11 cellular contexts compared by ENCODE assay signal in genomic region chr21:41396452-41397107, GRCh38. TPM values are rescaled to one million over a fixed set of nuclear protein-coding genes. Genes with fewer than 3 reads are reported as not detected.
A peak's percentile ranks its signal among the peaks of the same experiment; 100 is the strongest.
DNase-seq lines count a peak whose midpoint lies in the region; ATAC-seq and TF ChIP-seq lines count a peak whose summit lies in the region.
"Had no signal": no experiment of that assay in that cellular context is flagged by ENCODE, and none has a peak within 500 bp of the region (broad histone marks: within the 10 kb centered on the region; RNA-seq: fewer than 3 reads in every experiment).

No MANE protein-coding gene starts in this region.

- H3K27me3 Mint-ChIP-seq in WTC11 (ENCODE audit: low read depth), result no peaks in the 10 kb centered on the region; the same call in 1 of the 2 replicates
- H3K27me3 Mint-ChIP-seq in stimulated activated memory B cell treated with anti-CD40 and anti-IgM and Interleukin-4, amounts not matched to agents 10 μg/mL and 1 μg/mL and 100 μg/mL, for 72 hours, result no peaks in the 10 kb centered on the region
- H3K27me3 Mint-ChIP-seq in osteocyte (ENCODE audit: unreplicated experiment), result peaks cover 51% of the 10 kb centered on the region

- H3K4me3 Mint-ChIP-seq in WTC11 (no peak overlapping the region), osteocyte (ENCODE audit: unreplicated experiment) (no peak overlapping the region)
- H3K4me3 Mint-ChIP-seq in stimulated activated memory B cell treated with anti-CD40 and anti-IgM and Interleukin-4, amounts not matched to agents 10 μg/mL and 1 μg/mL and 100 μg/mL, for 72 hours, result no peak overlapping the region

- H3K27ac Mint-ChIP-seq in WTC11 (no peak overlapping the region), osteocyte (ENCODE audit: unreplicated experiment) (no peak overlapping the region)
- H3K27ac Mint-ChIP-seq in stimulated activated memory B cell treated with anti-CD40 and anti-IgM and Interleukin-4, amounts not matched to agents 10 μg/mL and 1 μg/mL and 100 μg/mL, for 72 hours, result peak overlapping the region; percentile 45

- POLR2A ChIA-PET in WTC11 (lab: Charles Lee) (interaction anchor here (0.7 kb wide), 1 partner anchor 13 kb away, joined by 3 read pairs; no protein-coding TSS in a partner anchor), HEK293T (lab: Yijun Ruan, JAX) (no interaction called here)

- TF ChIP-seq CTCF in WTC11 (IDR thresholded peaks at IDR 0.05), result no peak
- TF ChIP-seq CTCF in osteocyte (IDR thresholded peaks at IDR 0.05), result no peak
- no peak for TF ChIP-seq CTCF in BE2C (IDR thresholded peaks at IDR 0.05; ENCODE audit: low read depth, low read length)

- H3K9me3 Mint-ChIP-seq in WTC11 (peaks cover 11% of the 10 kb centered on the region), osteocyte (ENCODE audit: unreplicated experiment) (no peaks in the 10 kb centered on the region)
- H3K9me3 Mint-ChIP-seq in stimulated activated memory B cell treated with anti-CD40 and anti-IgM and Interleukin-4, amounts not matched to agents 10 μg/mL and 1 μg/mL and 100 μg/mL, for 72 hours, result no peaks in the 10 kb centered on the region

- H3K36me3 ChIP-seq in BE2C, result no peaks in the 10 kb centered on the region

- H3K4me3 ChIP-seq in BE2C (ENCODE audit: low read depth, low read length), result no peak overlapping the region

- no peaks in the 10 kb centered on the region for H3K27me3 ChIP-seq in BE2C

- H3K36me3 Mint-ChIP-seq in WTC11 (no peaks in the 10 kb centered on the region), osteocyte (ENCODE audit: unreplicated experiment) (no peaks in the 10 kb centered on the region)
- peaks cover 73% of the 10 kb centered on the region for H3K36me3 Mint-ChIP-seq in stimulated activated memory B cell treated with anti-CD40 and anti-IgM and Interleukin-4, amounts not matched to agents 10 μg/mL and 1 μg/mL and 100 μg/mL, for 72 hours

- DNase-seq in KG1 (lab: John Stamatoyannopoulos, UW) (peak; percentile 32), WTC11 (ENCODE audit: low spot score) (no peak), islet precursor cell (peak; percentile 83), osteocyte (ENCODE audit: extremely low spot score, unreplicated experiment) (no peak), HEK293T (ENCODE audit: extremely low spot score) (no peak), BE2C (no peak)
- no peak for DNase-seq in activated CD8-positive, alpha-beta memory T cell treated with anti-CD3 and anti-CD28 coated beads, Interleukin-2, amount 50 U/mL, for 48 hours
- DNase-seq: NCI-H1092, retina had no signal

- no peaks in the 10 kb centered on the region; the same call in 1 of the 2 replicates for H3K9me3 ChIP-seq in BE2C

- H3K4me1 Mint-ChIP-seq in WTC11, result peaks cover 16% of the 10 kb centered on the region
- H3K4me1 Mint-ChIP-seq in stimulated activated memory B cell treated with anti-CD40 and anti-IgM and Interleukin-4, amounts not matched to agents 10 μg/mL and 1 μg/mL and 100 μg/mL, for 72 hours, result peaks cover 15% of the 10 kb centered on the region
- H3K4me1 Mint-ChIP-seq in osteocyte (ENCODE audit: unreplicated experiment), result no peaks in the 10 kb centered on the region

- H3K4me1 ChIP-seq in BE2C, result no peaks in the 10 kb centered on the region

- peak; percentile 80 for ATAC-seq in WTC11
- no peak for ATAC-seq in stimulated activated memory B cell treated with anti-CD40 and anti-IgM and Interleukin-4, amounts not matched to agents 10 μg/mL and 1 μg/mL and 100 μg/mL, for 72 hours

- CTCF ChIA-PET in WTC11 (lab: Charles Lee), result interaction anchor here (1.0 to 1.9 kb wide), 6 partner anchors 15 to 113 kb away, joined by 3 to 10 read pairs (median 4); no protein-coding TSS in a partner anchor
- CTCF ChIA-PET in HEK293T (lab: Yijun Ruan, JAX), result no interaction called here

TF ChIP-seq in WTC11, 78 proteins besides CTCF, POLR2A, EP300 and RAD21:
- no peak for TF ChIP-seq ETV6 (CRISPR knock-in tag; IDR thresholded peaks at IDR 0.05)
- no peak for TF ChIP-seq MLX (CRISPR knock-in tag; IDR thresholded peaks at IDR 0.05)
- no peak for TF ChIP-seq ZNF671 (CRISPR knock-in tag; IDR thresholded peaks at IDR 0.05)
- TF ChIP-seq FOXP1 (CRISPR knock-in tag; IDR thresholded peaks at IDR 0.05; ENCODE audit: borderline replicate concordance), result no peak
- TF ChIP-seq ESRRA (CRISPR knock-in tag; IDR thresholded peaks at IDR 0.05; ENCODE audit: borderline replicate concordance), result no peak

TF ChIP-seq in HEK293T, 16 proteins besides CTCF, POLR2A, EP300 and RAD21:
- no peak for TF ChIP-seq ELF4 (IDR thresholded peaks at IDR 0.05)
- TF ChIP-seq LEF1 (IDR thresholded peaks at IDR 0.05; ENCODE audit: borderline replicate concordance), result no peak
- no peak for TF ChIP-seq SP1 (IDR thresholded peaks at IDR 0.05)
- TF ChIP-seq ARNT (IDR thresholded peaks at IDR 0.05), result no peak
- TF ChIP-seq FOXA1 (IDR thresholded peaks at IDR 0.05), result no peak
- TF ChIP-seq TARDBP (IDR thresholded peaks at IDR 0.05), result no peak
- TF ChIP-seq HDGF (IDR thresholded peaks at IDR 0.05; ENCODE audit: borderline replicate concordance), result no peak
- no peak for TF ChIP-seq CTBP1 (IDR thresholded peaks at IDR 0.05; ENCODE audit: borderline replicate concordance)
- TF ChIP-seq, protein P1, sequence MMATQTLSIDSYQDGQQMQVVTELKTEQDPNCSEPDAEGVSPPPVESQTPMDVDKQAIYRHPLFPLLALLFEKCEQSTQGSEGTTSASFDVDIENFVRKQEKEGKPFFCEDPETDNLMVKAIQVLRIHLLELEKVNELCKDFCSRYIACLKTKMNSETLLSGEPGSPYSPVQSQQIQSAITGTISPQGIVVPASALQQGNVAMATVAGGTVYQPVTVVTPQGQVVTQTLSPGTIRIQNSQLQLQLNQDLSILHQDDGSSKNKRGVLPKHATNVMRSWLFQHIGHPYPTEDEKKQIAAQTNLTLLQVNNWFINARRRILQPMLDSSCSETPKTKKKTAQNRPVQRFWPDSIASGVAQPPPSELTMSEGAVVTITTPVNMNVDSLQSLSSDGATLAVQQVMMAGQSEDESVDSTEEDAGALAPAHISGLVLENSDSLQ (IDR thresholded peaks at IDR 0.05), result no peak
- TF ChIP-seq NFRKB (IDR thresholded peaks at IDR 0.05), result no peak
- no peak for TF ChIP-seq L3MBTL2 (conservative IDR thresholded peaks at IDR 0.05)
- TF ChIP-seq SUZ12 (IDR thresholded peaks at IDR 0.05), result no peak
- no peak for TF ChIP-seq FOXK2 (IDR thresholded peaks at IDR 0.05)
- TF ChIP-seq FOXM1 (IDR thresholded peaks at IDR 0.05; ENCODE audit: borderline replicate concordance), result no peak
- no peak for TF ChIP-seq BHLHE40 (IDR thresholded peaks at IDR 0.05; ENCODE audit: borderline replicate concordance)
- no peak for TF ChIP-seq ZNF384 (IDR thresholded peaks at IDR 0.05)

RNA-seq across cellular contexts. Expression of gene MX1, which starts 29.5 kb away (rescaled TPM):
- total RNA-seq in WTC11 (2021), result 3.6 to 4.6 TPM (median 4.0 TPM) in 3 replicates
- 4.0 and 5.0 TPM in 2 replicates for total RNA-seq in osteocyte
- 0.76 TPM for polyA plus RNA-seq in BE2C (2012; ENCODE audit: insufficient read depth, insufficient read length, low read depth)

RNA-seq across cellular contexts. Expression of gene MX2, which starts 34.8 kb away (rescaled TPM):
- 2.6 to 4.0 TPM (median 2.7 TPM) in 3 replicates for total RNA-seq in WTC11 (2021)
- not detected in 2 replicates for total RNA-seq in osteocyte
- 0.26 TPM for polyA plus RNA-seq in BE2C (2012; ENCODE audit: insufficient read depth, insufficient read length, low read depth)
- total RNA-seq: chondrocyte had no signal

Comparison
In these comparisons a context has a peak if more than half of its experiments do, and no peak if none do; other contexts are left out.
1. DNase-seq: peak in KG1 (single experiment) and islet precursor cell (single experiment); none in WTC11 (single experiment), osteocyte (single experiment), HEK293T (single experiment), BE2C (single experiment) and activated CD8-positive, alpha-beta memory T cell treated with anti-CD3 and anti-CD28 coated beads, Interleukin-2, amount 50 U/mL, for 48 hours (single experiment).